ENCODE assay signal across 32 cellular contexts in the genomic region with DNA sequence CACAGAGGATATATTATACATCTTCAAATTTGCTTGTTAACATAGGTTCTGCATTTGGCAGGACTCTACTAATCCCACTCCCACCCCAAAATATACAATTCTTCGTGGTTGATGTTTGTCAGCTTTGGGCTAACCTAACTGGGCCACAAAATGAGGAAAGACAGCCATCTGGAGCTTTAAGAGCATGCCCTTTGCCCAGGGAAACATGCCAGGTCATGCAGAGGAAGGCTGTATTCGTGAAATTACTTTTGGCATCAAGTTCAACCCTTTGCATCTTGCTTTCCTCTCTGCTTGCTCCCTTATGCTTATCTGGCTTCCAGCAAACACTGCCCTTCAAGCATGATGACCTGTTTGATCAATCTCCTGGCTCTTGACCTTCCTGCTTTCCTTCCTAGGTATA. TPM values are rescaled to one million over a fixed set of nuclear protein-coding genes. Genes with fewer than 3 reads are reported as not detected.
"Had no signal": no experiment of that assay in that cellular context is flagged by ENCODE, and none has a peak within 500 bp of the region (broad histone marks: within the 10 kb centered on the region; RNA-seq: fewer than 3 reads in every experiment).

No MANE protein-coding gene starts in this region.

- H3K27me3 Mint-ChIP-seq: effector memory CD8-positive, alpha-beta T cell had no signal

- H3K27me3 ChIP-seq: esophagus squamous epithelium, gastrocnemius medialis, heart left ventricle had no signal

- H3K9me3 Mint-ChIP-seq: dendritic cell treated with granulocyte-macrophage colony-stimulating factor and Interleukin-4, amounts not matched to agents 40 ng/mL and 50 ng/mL, for 4 days; effector memory CD8-positive, alpha-beta T cell; endodermal cell had no signal

- H3K36me3 ChIP-seq: esophagus squamous epithelium, gastrocnemius medialis, heart left ventricle, left ventricle myocardium inferior, lower lobe of right lung had no signal

- H3K4me1 ChIP-seq: esophagus squamous epithelium, gastrocnemius medialis, heart left ventricle, left ventricle myocardium inferior, lower lobe of right lung had no signal

- H3K27ac ChIP-seq: coronary artery, epithelial cell of prostate, esophagus squamous epithelium, gastrocnemius medialis, heart left ventricle, left ventricle myocardium inferior, lower lobe of right lung had no signal

- FAIRE-seq: colon, endometrium, islet of Langerhans, keratinocyte had no signal

- H3K9me3 ChIP-seq: esophagus squamous epithelium, gastrocnemius medialis, heart left ventricle, left ventricle myocardium inferior, lower lobe of right lung, mucosa of descending colon had no signal

- DNase-seq: effector CD8-positive, alpha-beta T cell; effector memory CD8-positive, alpha-beta T cell; endodermal cell; erythroblast; esophagus squamous epithelium; foreskin fibroblast; foreskin melanocyte; gastrocnemius medialis; heart left ventricle; hippocampal formation; left cardiac atrium; left ventricle myocardium inferior; lower lobe of right lung; mesenchymal stem cell; mucosa of descending colon; naive B cell had no signal

- H3K36me3 Mint-ChIP-seq: mesothelial cell of epicardium, naive B cell had no signal

- H3K4me3 Mint-ChIP-seq: dendritic cell treated with granulocyte-macrophage colony-stimulating factor and Interleukin-4, amounts not matched to agents 40 ng/mL and 50 ng/mL, for 4 days; effector memory CD8-positive, alpha-beta T cell; endodermal cell; mesothelial cell of epicardium; naive B cell had no signal

- H3K4me3 ChIP-seq: coronary artery, esophagus squamous epithelium, gastrocnemius medialis, heart left ventricle, left ventricle myocardium inferior, lower lobe of right lung, mucosa of descending colon had no signal

- H3K4me1 Mint-ChIP-seq: endodermal cell, mesothelial cell of epicardium, naive B cell had no signal

- ATAC-seq: effector memory CD8-positive, alpha-beta T cell; esophagus mucosa; gastrocnemius medialis; heart left ventricle; lower lobe of right lung; mucosa of descending colon had no signal

- H3K27ac Mint-ChIP-seq: dendritic cell treated with granulocyte-macrophage colony-stimulating factor and Interleukin-4, amounts not matched to agents 40 ng/mL and 50 ng/mL, for 4 days; effector memory CD8-positive, alpha-beta T cell; endodermal cell; mesothelial cell of epicardium; naive B cell had no signal

RNA-seq across cellular contexts. Expression of a gene that starts 46.8 kb away (rescaled TPM):
- total RNA-seq: cerebellum, dermis microvascular lymphatic vessel endothelial cell, endodermal cell, esophagus mucosa, esophagus squamous epithelium, heart left ventricle, kidney epithelial cell, left cardiac atrium, left ventricle myocardium inferior, lower leg skin, lower lobe of right lung, lung microvascular endothelial cell, mesenteric fat pad, mesothelial cell of epicardium, mucosa of descending colon, myocyte had no signal
- polyA plus RNA-seq: heart left ventricle, keratinocyte had no signal
